In genomic region chr3:125326957-125327356, GRCh38 we compare ENCODE assay signal across 18 cellular contexts.
"Had no signal": no experiment of that assay in that cellular context is flagged by ENCODE, and none has a peak within 500 bp of the region (broad histone marks: within the 10 kb centered on the region; RNA-seq: fewer than 3 reads in every experiment).

No MANE protein-coding gene starts in this region.

- H3K4me3 Mint-ChIP-seq: dendritic cell treated with granulocyte-macrophage colony-stimulating factor and Interleukin-4, amounts not matched to agents 40 ng/mL and 50 ng/mL, for 4 days; naive B cell; nephron had no signal

- H3K27ac Mint-ChIP-seq: dendritic cell treated with granulocyte-macrophage colony-stimulating factor and Interleukin-4, amounts not matched to agents 40 ng/mL and 50 ng/mL, for 4 days; nephron had no signal

- H3K27me3 Mint-ChIP-seq: dendritic cell treated with granulocyte-macrophage colony-stimulating factor and Interleukin-4, amounts not matched to agents 40 ng/mL and 50 ng/mL, for 4 days; naive B cell had no signal

- H3K9me3 ChIP-seq: stomach, thoracic aorta had no signal

- H3K27ac ChIP-seq: esophagus squamous epithelium, psoas muscle, stomach, thoracic aorta, transverse colon had no signal

- ATAC-seq: left colon, left ventricle myocardium superior, psoas muscle had no signal

- H3K4me3 ChIP-seq: esophagus squamous epithelium, lung, psoas muscle, stomach, thoracic aorta, transverse colon had no signal

- H3K36me3 ChIP-seq: thoracic aorta had no signal

- H3K27me3 ChIP-seq: esophagus squamous epithelium, stomach, transverse colon had no signal

- DNase-seq: esophagus squamous epithelium; foreskin fibroblast; left colon; left ventricle myocardium superior; mesendoderm; naive B cell; psoas muscle; retina; small intestine; stimulated activated CD4-positive, alpha-beta T cell treated with anti-CD3 and anti-CD28 coated beads, Interleukin-12 subunit alpha, Interleukin-12 subunit beta, amount 100 ng/mL, for 4 hours; stimulated activated naive CD4-positive, alpha-beta T cell; stomach; substantia nigra; transverse colon had no signal
